25 cellular contexts compared by ENCODE assay signal in the genomic region with DNA sequence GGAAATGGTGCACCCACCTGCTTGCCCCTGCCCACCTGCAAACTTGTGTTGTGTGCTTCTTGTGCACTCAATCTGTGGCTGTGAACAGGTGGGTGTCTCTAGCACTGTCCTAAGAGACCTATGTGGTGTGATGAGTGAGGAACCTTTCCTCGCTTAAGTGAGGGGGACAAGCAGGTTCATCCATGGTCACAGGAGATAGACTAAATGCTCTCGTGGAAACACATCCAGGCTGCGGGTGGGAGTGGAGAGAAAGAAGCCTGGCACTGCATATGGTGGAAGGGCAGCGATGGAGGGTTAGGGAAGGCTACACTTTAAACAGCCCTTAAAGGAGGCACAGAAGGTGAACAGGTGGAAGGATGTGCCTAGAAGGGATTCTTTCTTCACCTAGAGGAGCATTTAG.
"Had no signal": no experiment of that assay in that cellular context is flagged by ENCODE, and none has a peak within 500 bp of the region (broad histone marks: within the 10 kb centered on the region; RNA-seq: fewer than 3 reads in every experiment).

No MANE protein-coding gene starts in this region.

- H3K27ac ChIP-seq: coronary artery, dorsolateral prefrontal cortex, esophagus squamous epithelium, gastrocnemius medialis, heart right ventricle, left lung had no signal

- H3K27ac Mint-ChIP-seq: memory B cell had no signal

- FAIRE-seq: colon, endothelial cell of umbilical vein, islet of Langerhans, keratinocyte had no signal

- H3K27me3 Mint-ChIP-seq: memory B cell had no signal

- DNase-seq: dermis blood vessel endothelial cell; dorsolateral prefrontal cortex; effector CD4-positive, alpha-beta T cell; effector memory CD4-positive, alpha-beta T cell; esophagus squamous epithelium; foreskin fibroblast; foreskin melanocyte; gastrocnemius medialis; glutamatergic neuron; head of caudate nucleus; heart right ventricle; hippocampal formation; left cardiac atrium; left lung; left ventricle myocardium superior; mammary epithelial cell; mesendoderm; midbrain had no signal

- ATAC-seq: gastrocnemius medialis, heart right ventricle, left cardiac atrium, left lung, left ventricle myocardium superior had no signal

- H3K36me3 ChIP-seq: esophagus squamous epithelium, gastrocnemius medialis, heart right ventricle, left lung had no signal

- H3K4me3 ChIP-seq: coronary artery, dorsolateral prefrontal cortex, esophagus squamous epithelium, gastrocnemius medialis, heart right ventricle, left lung, lung had no signal

- H3K36me3 Mint-ChIP-seq: memory B cell had no signal

- H3K4me1 ChIP-seq: gastrocnemius medialis, left lung had no signal

- H3K4me1 Mint-ChIP-seq: memory B cell had no signal

- H3K9me3 ChIP-seq: esophagus squamous epithelium, gastrocnemius medialis, heart right ventricle, left lung had no signal

- H3K27me3 ChIP-seq: gastrocnemius medialis, heart right ventricle had no signal

- H3K4me3 Mint-ChIP-seq: memory B cell had no signal
